15 cellular contexts compared by ENCODE assay signal in the genomic region with DNA sequence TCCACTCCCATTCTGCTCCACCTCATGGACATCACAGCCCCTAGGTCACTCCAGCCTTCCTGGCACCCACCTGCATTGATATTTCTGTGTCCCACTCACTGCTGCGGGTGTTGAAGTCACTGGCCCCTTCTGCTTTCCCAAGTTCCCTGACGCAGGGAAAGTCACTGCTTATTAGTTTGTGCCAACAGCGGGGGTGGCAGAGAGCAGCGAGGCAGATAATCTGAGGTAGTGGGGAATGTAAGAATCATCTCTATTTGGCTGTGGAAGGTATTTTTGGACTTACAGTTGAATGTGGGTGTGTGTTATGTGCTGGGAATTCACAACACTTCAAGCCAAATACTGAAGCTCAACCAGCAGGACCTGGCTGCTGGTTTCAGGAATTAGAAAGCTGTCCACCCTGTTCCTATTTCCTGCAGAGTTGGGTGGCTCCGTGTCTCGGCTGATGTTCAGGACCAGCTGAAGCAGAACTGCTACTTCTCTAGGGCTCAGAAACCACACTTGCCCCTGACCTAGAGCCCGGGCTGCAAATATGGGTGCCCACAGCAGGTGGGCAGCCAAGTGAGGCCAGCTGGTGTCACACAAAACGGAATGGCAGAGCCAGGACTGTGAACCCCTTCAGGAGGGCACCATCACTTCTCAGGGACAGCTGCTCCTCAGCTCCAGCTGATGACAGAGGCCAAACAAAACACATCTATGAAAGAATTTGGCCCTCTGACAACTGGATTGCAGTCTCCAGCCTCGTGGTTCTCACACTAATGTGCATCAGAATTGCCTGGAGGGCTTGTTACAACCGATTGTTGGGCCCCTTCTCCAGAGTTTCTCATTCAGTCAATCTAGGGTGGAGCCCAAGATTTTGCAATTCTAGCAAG. TPM values are rescaled to one million over a fixed set of nuclear protein-coding genes. Genes with fewer than 3 reads are reported as not detected.
DNase-seq lines count a peak whose midpoint lies in the region; ATAC-seq, FAIRE-seq and TF ChIP-seq lines count a peak whose summit lies in the region.
"Had no signal": no experiment of that assay in that cellular context is flagged by ENCODE, and none has a peak within 500 bp of the region (broad histone marks: within the 10 kb centered on the region; RNA-seq: fewer than 3 reads in every experiment).

No MANE protein-coding gene starts in this region.

- H3K27ac ChIP-seq in sigmoid colon: peak overlapping the region in 1 of 4 donors; percentile 54
- H3K27ac ChIP-seq: pancreas, SK-N-MC had no signal

- H3K4me1 ChIP-seq in sigmoid colon: peaks cover 0 to 25% (median 23%) of the 10 kb centered on the region in 4 donors
- H3K4me1 ChIP-seq: pancreas had no signal

- H3K4me1 Mint-ChIP-seq in stimulated activated effector memory CD8-positive, alpha-beta T cell treated with anti-CD3 and anti-CD28 coated beads, Interleukin-12 subunit alpha, Interleukin-12 subunit beta, amount 100 ng/mL, for 72 hours: peaks cover 2% of the 10 kb centered on the region

- no peaks in the 10 kb centered on the region for H3K9me3 Mint-ChIP-seq in stimulated activated effector memory CD8-positive, alpha-beta T cell treated with anti-CD3 and anti-CD28 coated beads, Interleukin-12 subunit alpha, Interleukin-12 subunit beta, amount 100 ng/mL, for 72 hours
- H3K9me3 Mint-ChIP-seq: CD8-positive, alpha-beta T cell; immature natural killer cell had no signal

- no peaks in the 10 kb centered on the region for H3K36me3 Mint-ChIP-seq in stimulated activated effector memory CD8-positive, alpha-beta T cell treated with anti-CD3 and anti-CD28 coated beads, Interleukin-12 subunit alpha, Interleukin-12 subunit beta, amount 100 ng/mL, for 72 hours
- H3K36me3 Mint-ChIP-seq: CD8-positive, alpha-beta T cell; immature natural killer cell had no signal

- no peak overlapping the region for H3K4me3 ChIP-seq in sigmoid colon
- H3K4me3 ChIP-seq: pancreas, SK-N-MC had no signal

- TF ChIP-seq CTCF in omental fat pad (IDR thresholded peaks at IDR 0.05) (no peak), sigmoid colon (IDR thresholded peaks at IDR 0.05) (no peak)

- no peaks in the 10 kb centered on the region for H3K27me3 ChIP-seq in sigmoid colon
- H3K27me3 ChIP-seq: pancreas had no signal

- DNase-seq in EL: peak; percentile 67
- peak; percentile 69 for DNase-seq in RCC 7860 (ENCODE audit: low spot score)
- DNase-seq in fibroblast of peridontal ligament (ENCODE audit: extremely low read depth): peak; percentile 26
- no peak for DNase-seq in omental fat pad (ENCODE audit: low spot score)
- no peak for DNase-seq in stimulated activated effector memory CD8-positive, alpha-beta T cell treated with anti-CD3 and anti-CD28 coated beads, Interleukin-12 subunit alpha, Interleukin-12 subunit beta, amount 100 ng/mL, for 72 hours (ENCODE audit: low spot score in 2 of 2)
- DNase-seq in sigmoid colon: no peak
- DNase-seq: activated CD4-positive, alpha-beta T cell treated with anti-CD3 and anti-CD28 coated beads, Interleukin-2, amount 50 U/mL, for 4 hours; CD8-positive, alpha-beta T cell; effector CD4-positive, alpha-beta T cell; immature natural killer cell had no signal

- no peak for TF ChIP-seq EP300 in sigmoid colon (IDR thresholded peaks at IDR 0.05)

- H3K27ac Mint-ChIP-seq in stimulated activated effector memory CD8-positive, alpha-beta T cell treated with anti-CD3 and anti-CD28 coated beads, Interleukin-12 subunit alpha, Interleukin-12 subunit beta, amount 100 ng/mL, for 72 hours: no peak overlapping the region
- H3K27ac Mint-ChIP-seq: CD8-positive, alpha-beta T cell; immature natural killer cell had no signal

- 58 to 61% methylated on average over 10 of the region's 10 CpGs for WGBS in sigmoid colon, 2 donors

- peak; percentile 92 for FAIRE-seq in RCC 7860 (lab: Jason Lieb, UNC)
- FAIRE-seq: GM12891, pancreas had no signal

- no peak for TF ChIP-seq POLR2A in sigmoid colon (IDR thresholded peaks at IDR 0.05)

- no peaks in the 10 kb centered on the region for H3K9me3 ChIP-seq in sigmoid colon
- H3K9me3 ChIP-seq: pancreas had no signal

- H3K36me3 ChIP-seq in sigmoid colon: no peaks in the 10 kb centered on the region
- H3K36me3 ChIP-seq: pancreas had no signal

- no peak overlapping the region for H3K4me3 Mint-ChIP-seq in stimulated activated effector memory CD8-positive, alpha-beta T cell treated with anti-CD3 and anti-CD28 coated beads, Interleukin-12 subunit alpha, Interleukin-12 subunit beta, amount 100 ng/mL, for 72 hours
- H3K4me3 Mint-ChIP-seq: CD8-positive, alpha-beta T cell; immature natural killer cell had no signal

- intact Hi-C loops in sigmoid colon (cut with DNase I): loop anchor here (5.0 kb wide), 1 partner anchor 127 kb away; no protein-coding TSS in a partner anchor

- ATAC-seq in omental fat pad (ENCODE audit: low FRiP score) (peak; percentile 75), HG03175 (IDR thresholded peaks at IDR 0.05; ENCODE audit: unreplicated experiment) (no peak)
- ATAC-seq in stimulated activated effector memory CD8-positive, alpha-beta T cell treated with anti-CD3 and anti-CD28 coated beads, Interleukin-12 subunit alpha, Interleukin-12 subunit beta, amount 100 ng/mL, for 72 hours: no peak
- no peak for ATAC-seq in activated CD4-positive, CD25-positive, alpha-beta regulatory T cell treated with anti-CD3 and anti-CD28 coated beads, Interleukin-2, amount 50 U/mL, for 24 hours
- ATAC-seq: CD8-positive, alpha-beta T cell had no signal

RNA-seq across cellular contexts. Expression of gene SEMA5B, which starts 57.7 kb away (rescaled TPM):
- 1 to 10 TPM in 1 of 4 donors, under 1 TPM in 3; 0.16 to 1.2 (median 0.70) TPM for total RNA-seq in omental fat pad
- under 1 TPM in 3 of 4 donors, not detected in 1; 0.36 to 0.68 (median 0.55) TPM for total RNA-seq in sigmoid colon
- polyA plus RNA-seq in sigmoid colon: under 1 TPM in 2 of 3 donors, not detected in 1; 0.52 to 0.69 TPM
- total RNA-seq: CD8-positive, alpha-beta T cell had no signal
- polyA plus RNA-seq: immature natural killer cell had no signal

Comparison
In these comparisons a context has a peak if more than half of its experiments do, and no peak if none do; other contexts are left out.
1. DNase-seq: peak in EL (single experiment), RCC 7860 (single experiment) and fibroblast of peridontal ligament (single experiment); none in omental fat pad (single experiment), stimulated activated effector memory CD8-positive, alpha-beta T cell treated with anti-CD3 and anti-CD28 coated beads, Interleukin-12 subunit alpha, Interleukin-12 subunit beta, amount 100 ng/mL, for 72 hours (0 of 2) and sigmoid colon (single experiment).